ENCODE assay signal across 19 cellular contexts in genomic region chr11:92380882-92381281, GRCh38.
DNase-seq lines count a peak whose midpoint lies in the region; ATAC-seq and TF ChIP-seq lines count a peak whose summit lies in the region.
"Had no signal": no experiment of that assay in that cellular context is flagged by ENCODE, and none has a peak within 500 bp of the region (broad histone marks: within the 10 kb centered on the region; RNA-seq: fewer than 3 reads in every experiment).

No MANE protein-coding gene starts in this region.

- CTCF ChIA-PET in IMR-90 (lab: Yijun Ruan, JAX): no interaction called here

- H2BK15ac ChIP-seq in IMR-90 (ENCODE audit: low read depth, low read length): no peak overlapping the region

- H4K8ac ChIP-seq in IMR-90 (ENCODE audit: low read depth in 2 of 2, low read length in 2 of 2): no peak overlapping the region

- BruUV-seq in IMR-90 (replicated peaks; lab: Mats Ljungman, UMichigan): no TSS peak

- H3K4me1 ChIP-seq in IMR-90 (ENCODE audit: control insufficient read depth, insufficient read depth, low read length): peaks cover 2% of the 10 kb centered on the region

- no peak overlapping the region for H2AK9ac ChIP-seq in IMR-90 (replicated peaks; ENCODE audit: low read depth, low read length, poor library complexity)

- no peak overlapping the region for H3K9ac ChIP-seq in IMR-90 (ENCODE audit: low read depth, low read length)

- TF ChIP-seq CTCF in AG10803 (conservative IDR thresholded peaks at IDR 0.05; ENCODE audit: low read length) (no peak), IMR-90 (conservative IDR thresholded peaks at IDR 0.05; ENCODE audit: low read depth, low read length) (no peak), cardiac fibroblast (IDR thresholded peaks at IDR 0.05; ENCODE audit: low read depth, low read length) (no peak)

- H3K27me3 ChIP-seq in IMR-90 (ENCODE audit: control insufficient read depth, insufficient read depth, low read length): no peaks in the 10 kb centered on the region

- no peak overlapping the region for H3K4me2 ChIP-seq in IMR-90 (ENCODE audit: low read depth, low read length)

- H3K36me3 ChIP-seq in IMR-90 (ENCODE audit: control insufficient read depth, insufficient read depth, low read length): no peaks in the 10 kb centered on the region
- H3K36me3 ChIP-seq: thoracic aorta had no signal

- DNase-seq in AG10803 (ENCODE audit: low read depth) (peak; percentile 71), IMR-90 (peak; percentile 77), cardiac fibroblast (ENCODE audit: low read depth in 2 of 2) (peak; percentile 12 to 82), kidney glomerular epithelial cell (lab: John Stamatoyannopoulos, UW) (peak; percentile 84), NCI-H187 (lab: John Stamatoyannopoulos, UW) (no peak), DMS53 treated with DMSO at 0.1 percent for 48 hours (lab: John Stamatoyannopoulos, UW; ENCODE audit: unreplicated experiment) (no peak)
- DNase-seq: activated CD4-positive, alpha-beta T cell treated with anti-CD3 and anti-CD28 coated beads, Interleukin-2, amount 50 U/mL, for 48 hours; activated T-cell treated with anti-CD3 and anti-CD28 coated beads, Interleukin-2, amount 50 U/mL, for 48 hours; cortex of kidney; H9; KG1; NCI-H1436 treated with DMSO at 0.1 percent for 48 hours; NCI-H446; stimulated activated CD4-positive, alpha-beta T cell treated with anti-CD3 and anti-CD28 coated beads, Interleukin-1b, Interleukin-23, amount 100 ng/mL, for 48 hours; stimulated activated CD8-positive, alpha-beta memory T cell treated with anti-CD3 and anti-CD28 coated beads, Interleukin-4, amount 100 ng/mL, for 48 hours had no signal

- ATAC-seq in IMR-90 (ENCODE audit: low read depth): peak; percentile 54
- no peak for ATAC-seq in HG02938 (IDR thresholded peaks at IDR 0.05; ENCODE audit: unreplicated experiment)
- ATAC-seq in HG03439 (IDR thresholded peaks at IDR 0.05; ENCODE audit: unreplicated experiment): no peak
- ATAC-seq: natural killer cell treated with Interleukin-12 subunit alpha and Interleukin-12 subunit beta and Interleukin-15 and Interleukin-18, amount 100 ng/mL, for 72 hours had no signal

- POLR2A ChIA-PET in IMR-90 (lab: Charles Lee; ENCODE audit: unreplicated experiment): no interaction called here

- H3K79me1 ChIP-seq in IMR-90 (ENCODE audit: low read depth in 1 of 2, low read length in 2 of 2): no peaks in the 10 kb centered on the region

- intact Hi-C loops in IMR-90 (cut with micrococcal nuclease): loop anchor here (5.0 kb wide), 2 partner anchors 49 to 114 kb away; no protein-coding TSS in a partner anchor

- H3K14ac ChIP-seq in IMR-90 (replicated peaks; ENCODE audit: low read depth, low read length): no peak overlapping the region

- in situ Hi-C loops in IMR-90 (cut with MboI; ENCODE audit: low sequenced_read_pairs): no loop called here

- no peaks in the 10 kb centered on the region; the same call in 1 of the 2 replicates for H3K9me1 ChIP-seq in IMR-90 (ENCODE audit: insufficient read depth, low read length)

- WGBS in IMR-90 (ENCODE audit: extremely low coverage in 2 of 2, insufficient read length in 1 of 2), 2 experiments: no CpG with 5 or more reads among the region's 3 CpGs

- H3K56ac ChIP-seq in IMR-90 (ENCODE audit: extremely low read depth, insufficient read depth, low read length): no peak overlapping the region

- H4K5ac ChIP-seq in IMR-90 (ENCODE audit: low read depth, low read length): no peak overlapping the region

- no peak overlapping the region for H2BK120ac ChIP-seq in IMR-90 (ENCODE audit: low read depth, low read length)

- H3K23ac ChIP-seq in IMR-90 (ENCODE audit: low read depth, low read length): no peak overlapping the region

- H3K9me3 ChIP-seq in IMR-90 (ENCODE audit: control insufficient read depth, insufficient read depth, low read length): no peaks in the 10 kb centered on the region; the same call in 1 of the 2 replicates
- H3K9me3 ChIP-seq: thoracic aorta had no signal

- no peak overlapping the region for H2BK20ac ChIP-seq in IMR-90 (ENCODE audit: low read depth, low read length)

- no peak overlapping the region for H3K18ac ChIP-seq in IMR-90 (ENCODE audit: low read depth, low read length)

- H2BK5ac ChIP-seq in IMR-90 (ENCODE audit: low read depth, low read length, poor library complexity, severe bottlenecking): no peak overlapping the region

- H3K4me3 ChIP-seq in AG10803 (ENCODE audit: low read length): no peak overlapping the region
- no peak overlapping the region for H3K4me3 ChIP-seq in IMR-90 (ENCODE audit: insufficient read depth, low read depth, low read length)
- no peak overlapping the region for H3K4me3 ChIP-seq in cardiac fibroblast (replicated peaks in 1 of 2; ENCODE audit: low read depth in 2 of 2, low read length in 2 of 2)
- H3K4me3 ChIP-seq: thoracic aorta had no signal

- no peak overlapping the region for H2AK5ac ChIP-seq in IMR-90 (ENCODE audit: low read depth, low read length)

- H4K91ac ChIP-seq in IMR-90 (ENCODE audit: insufficient read depth, low read depth, low read length): no peak overlapping the region

- dilution Hi-C loops in IMR-90 (cut with HindIII; ENCODE audit: low sequenced_read_pairs, unreplicated experiment): no loop called here

- TF ChIP-seq POLR2A in IMR-90 (IDR thresholded peaks at IDR 0.05; ENCODE audit: low read depth, low read length): no peak

- H4K20me1 ChIP-seq in IMR-90 (ENCODE audit: insufficient read depth, low read length): no peaks in the 10 kb centered on the region

- H3K4ac ChIP-seq in IMR-90 (ENCODE audit: low read depth, low read length): no peak overlapping the region

- no peak for TF ChIP-seq RAD21 in IMR-90 (IDR thresholded peaks at IDR 0.05; ENCODE audit: low read length)

- H2AFZ ChIP-seq in IMR-90 (replicated peaks; ENCODE audit: low read length, poor library complexity): no peak overlapping the region

- no peak overlapping the region for H3K27ac ChIP-seq in IMR-90 (ENCODE audit: insufficient read depth, low read length)
- H3K27ac ChIP-seq: thoracic aorta had no signal

TF ChIP-seq in IMR-90, 13 proteins besides CTCF, POLR2A, EP300 and RAD21:
- TF ChIP-seq BHLHE40 (IDR thresholded peaks at IDR 0.05; ENCODE audit: low read depth, low read length) (no peak), FOS (IDR thresholded peaks at IDR 0.05; ENCODE audit: low read depth, low read length) (peak; percentile 55; the same call in 1 of the 2 replicates), NFE2L2 (IDR thresholded peaks at IDR 0.05; ENCODE audit: low read depth, low read length) (no peak), RFX5 (IDR thresholded peaks at IDR 0.05; ENCODE audit: low read depth, low read length) (no peak), RCOR1 (IDR thresholded peaks at IDR 0.05; ENCODE audit: insufficient replicate concordance, low read length) (no peak), MXI1 (IDR thresholded peaks at IDR 0.05; ENCODE audit: borderline replicate concordance, low read depth, low read length) (no peak)
- TF ChIP-seq, protein P1, sequence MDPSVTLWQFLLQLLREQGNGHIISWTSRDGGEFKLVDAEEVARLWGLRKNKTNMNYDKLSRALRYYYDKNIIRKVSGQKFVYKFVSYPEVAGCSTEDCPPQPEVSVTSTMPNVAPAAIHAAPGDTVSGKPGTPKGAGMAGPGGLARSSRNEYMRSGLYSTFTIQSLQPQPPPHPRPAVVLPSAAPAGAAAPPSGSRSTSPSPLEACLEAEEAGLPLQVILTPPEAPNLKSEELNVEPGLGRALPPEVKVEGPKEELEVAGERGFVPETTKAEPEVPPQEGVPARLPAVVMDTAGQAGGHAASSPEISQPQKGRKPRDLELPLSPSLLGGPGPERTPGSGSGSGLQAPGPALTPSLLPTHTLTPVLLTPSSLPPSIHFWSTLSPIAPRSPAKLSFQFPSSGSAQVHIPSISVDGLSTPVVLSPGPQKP (IDR thresholded peaks at IDR 0.05; ENCODE audit: borderline replicate concordance, low read depth, low read length): no peak
TF ChIP-seq in IMR-90: peak in this region for 1.

Comparison
In these comparisons a context has a peak if more than half of its experiments do, and no peak if none do; other contexts are left out.
1. DNase-seq: peak in AG10803 (single experiment), IMR-90 (single experiment), cardiac fibroblast (2 of 2) and kidney glomerular epithelial cell (single experiment); none in NCI-H187 (0 of 2) and DMS53 treated with DMSO at 0.1 percent for 48 hours (single experiment).